ENCODE assay signal across 8 cellular contexts in genomic region chr14:99683619-99684355, GRCh38. TPM values are rescaled to one million over a fixed set of nuclear protein-coding genes. Genes with fewer than 3 reads are reported as not detected.
DNase-seq lines count a peak whose midpoint lies in the region; ATAC-seq and TF ChIP-seq lines count a peak whose summit lies in the region.

Gene CYP46A1 (plus strand): TSS chr14:99684298. CDS start chr14:99684418, 120 bp downstream.

- ATAC-seq in HG03457 (IDR thresholded peaks at IDR 0.05; ENCODE audit: unreplicated experiment), result peak; percentile 91
- peak; percentile 96 for ATAC-seq in left colon

- H3K4me3 ChIP-seq in BJ (ENCODE audit: low read depth, low read length), result peak within 1 kb of the TSS; percentile 85

- DNase-seq in BJ (ENCODE audit: low read depth) (peak; percentile 93), GM19240 (ENCODE audit: insufficient read length, low spot score) (peak; percentile 97), NCI-H524 (lab: John Stamatoyannopoulos, UW) (peak; percentile 99 to 100), left colon (peak; percentile 100)
- peak; percentile 99 to 100 for DNase-seq in activated CD4-positive, alpha-beta T cell treated with anti-CD3 and anti-CD28 coated beads for 4 hours
- DNase-seq in stimulated activated CD4-positive, alpha-beta T cell treated with anti-CD3 and anti-CD28 coated beads, Interleukin-1b, Interleukin-23, amount 100 ng/mL, for 4 hours (ENCODE audit: low read depth in 2 of 2), result peak; percentile 99

- H3K27me3 ChIP-seq in BJ (ENCODE audit: control insufficient read depth, insufficient read depth, low read length), result peaks cover 12% of the 10 kb centered on the region

- no peaks in the 10 kb centered on the region for H3K36me3 ChIP-seq in BJ (ENCODE audit: control insufficient read depth, insufficient read depth, low read length)

- TF ChIP-seq CTCF in BJ (IDR thresholded peaks at IDR 0.05; ENCODE audit: insufficient read depth, low read depth, low read length), result no peak

- intact Hi-C loops in left colon (cut with DNase I, micrococcal nuclease), result no loop called here

- POLR2A ChIA-PET in BJ (lab: Charles Lee), result interaction anchor here (0.6 kb wide), 2 partner anchors 9 to 179 kb away, joined by 5 to 11 read pairs; no protein-coding TSS in a partner anchor

- H3K27ac ChIP-seq in cingulate gyrus (ENCODE audit: low read depth, low read length), result peak within 1 kb of the TSS; percentile 69

- CTCF ChIA-PET in BJ (lab: Yijun Ruan, JAX), result interaction anchor here (0.5 to 5.4 kb wide), 15 partner anchors 15 to 266 kb away, joined by 3 to 29 read pairs (median 4); no protein-coding TSS in a partner anchor

RNA-seq across cellular contexts. Expression of gene CYP46A1, which starts in this region (rescaled TPM):
- polyA plus RNA-seq in BJ (2011; rRNA removed), result 0.06 and 0.09 TPM in 2 replicates
- 0.31 TPM in 1 of 2 replicates, not detected in the other for polyA minus RNA-seq in BJ (2011; rRNA and poly(A)+ RNA removed)
- total RNA-seq in left colon, result under 1 TPM; 0.09 to 0.45 TPM

Comparison
In these comparisons a context has a peak if more than half of its experiments do, and no peak if none do; other contexts are left out.
1. Peak in every context shown above with its lines: DNase-seq, ATAC-seq, H3K4me3 ChIP-seq and H3K27ac ChIP-seq.
2. Peak in DNase-seq and H3K4me3 ChIP-seq in BJ; RNA of the gene not detected or under 1 TPM.
3. Peak in DNase-seq and ATAC-seq in left colon; RNA of the gene not detected or under 1 TPM.